32 cellular contexts compared by ENCODE assay signal in genomic region chrX:94454159-94454558, GRCh38.
"Had no signal": no experiment of that assay in that cellular context is flagged by ENCODE, and none has a peak within 500 bp of the region (broad histone marks: within the 10 kb centered on the region; RNA-seq: fewer than 3 reads in every experiment).

No MANE protein-coding gene starts in this region.

- H3K4me3 Mint-ChIP-seq: activated CD8-positive, alpha-beta memory T cell treated with anti-CD3 and anti-CD28 coated beads, Interleukin-2, amount 10 ng/mL, durations not matched to agents 7 days and 5 days; activated CD8-positive, alpha-beta T cell treated with anti-CD3 and anti-CD28 coated beads, Interleukin-2, amount 10 ng/mL, durations not matched to agents 7 days and 5 days; central memory CD8-positive, alpha-beta T cell; naive thymus-derived CD4-positive, alpha-beta T cell; stimulated activated naive B cell treated with anti-CD40 and anti-IgM and Interleukin-4, amounts not matched to agents 10 μg/mL and 1 μg/mL and 100 μg/mL, for 72 hours had no signal

- H3K4me1 Mint-ChIP-seq: activated CD8-positive, alpha-beta memory T cell treated with anti-CD3 and anti-CD28 coated beads, Interleukin-2, amount 10 ng/mL, durations not matched to agents 7 days and 5 days; central memory CD8-positive, alpha-beta T cell; naive thymus-derived CD4-positive, alpha-beta T cell; stimulated activated naive B cell treated with anti-CD40 and anti-IgM and Interleukin-4, amounts not matched to agents 10 μg/mL and 1 μg/mL and 100 μg/mL, for 72 hours had no signal

- ATAC-seq: activated CD8-positive, alpha-beta memory T cell treated with anti-CD3 and anti-CD28 coated beads, Interleukin-2, amount 10 ng/mL, durations not matched to agents 7 days and 5 days; activated CD8-positive, alpha-beta T cell treated with anti-CD3 and anti-CD28 coated beads, Interleukin-2, amount 10 ng/mL, durations not matched to agents 7 days and 5 days; activated naive CD4-positive, alpha-beta T cell treated with anti-CD3 and anti-CD28 coated beads, Interleukin-2, amount 50 U/mL, for 72 hours; heart right ventricle; left colon; naive thymus-derived CD4-positive, alpha-beta T cell; pancreas; sciatic nerve; stimulated activated naive B cell treated with anti-CD40 and anti-IgM and Interleukin-4, amounts not matched to agents 10 μg/mL and 1 μg/mL and 100 μg/mL, for 72 hours had no signal

- H3K36me3 ChIP-seq: esophagus squamous epithelium, heart right ventricle, pancreas, prostate gland, stomach, suprapubic skin, tibial artery had no signal

- H3K9me3 Mint-ChIP-seq: activated naive CD4-positive, alpha-beta T cell treated with anti-CD3 and anti-CD28 coated beads, Interleukin-2, amount 50 U/mL, for 72 hours; activated T-helper 2 cell treated with anti-CD3 and anti-CD28 coated beads, Interferon-gamma antibody, Interleukin-2, Interleukin-4, amounts not matched to agents 10 μg/mL and 5 μg/mL and 100 μg/mL, durations not matched to agents 14 hours and 24 hours and 36 hours; central memory CD8-positive, alpha-beta T cell had no signal

- FAIRE-seq: bronchial epithelial cell, endometrium, kidney, urothelium cell line had no signal

- H3K9me3 ChIP-seq: esophagus squamous epithelium, pancreas, prostate gland, stomach, suprapubic skin, tibial artery had no signal

- H3K4me3 ChIP-seq: esophagus squamous epithelium, heart right ventricle, pancreas, prostate gland, skin epidermis, stomach, suprapubic skin, tibial artery had no signal

- DNase-seq: activated CD8-positive, alpha-beta memory T cell treated with anti-CD3 and anti-CD28 coated beads, Interleukin-2, amount 10 ng/mL, durations not matched to agents 7 days and 5 days; activated CD8-positive, alpha-beta T cell treated with anti-CD3 and anti-CD28 coated beads, Interleukin-2, amount 10 ng/mL, durations not matched to agents 7 days and 5 days; activated naive CD4-positive, alpha-beta T cell; activated T-cell treated with anti-CD3 and anti-CD28 coated beads, Interleukin-2, amount 50 U/mL, for 48 hours; dermis blood vessel endothelial cell; effector CD4-positive, alpha-beta T cell; esophagus squamous epithelium; foreskin melanocyte; heart right ventricle; kidney; left colon; mammary epithelial cell; midbrain; naive thymus-derived CD4-positive, alpha-beta T cell; nucleus accumbens; pancreas; retina; stimulated activated naive B cell treated with anti-CD40 and anti-IgM and Interleukin-4, amounts not matched to agents 10 μg/mL and 1 μg/mL and 100 μg/mL, for 72 hours; stomach; T-helper 2 cell; tibial artery had no signal

- H3K27ac ChIP-seq: epithelial cell of prostate, esophagus squamous epithelium, heart right ventricle, pancreas, prostate gland, skin epidermis, stomach, suprapubic skin, tibial artery had no signal

- H3K27me3 Mint-ChIP-seq: activated CD8-positive, alpha-beta memory T cell treated with anti-CD3 and anti-CD28 coated beads, Interleukin-2, amount 10 ng/mL, durations not matched to agents 7 days and 5 days; central memory CD8-positive, alpha-beta T cell; naive thymus-derived CD4-positive, alpha-beta T cell; stimulated activated naive B cell treated with anti-CD40 and anti-IgM and Interleukin-4, amounts not matched to agents 10 μg/mL and 1 μg/mL and 100 μg/mL, for 72 hours had no signal

- H3K27me3 ChIP-seq: esophagus squamous epithelium, stomach, suprapubic skin, tibial artery had no signal

- H3K27ac Mint-ChIP-seq: activated CD8-positive, alpha-beta memory T cell treated with anti-CD3 and anti-CD28 coated beads, Interleukin-2, amount 10 ng/mL, durations not matched to agents 7 days and 5 days; activated CD8-positive, alpha-beta T cell treated with anti-CD3 and anti-CD28 coated beads, Interleukin-2, amount 10 ng/mL, durations not matched to agents 7 days and 5 days; activated naive CD4-positive, alpha-beta T cell treated with anti-CD3 and anti-CD28 coated beads, Interleukin-2, amount 50 U/mL, for 72 hours; activated T-helper 2 cell treated with anti-CD3 and anti-CD28 coated beads, Interferon-gamma antibody, Interleukin-2, Interleukin-4, amounts not matched to agents 10 μg/mL and 5 μg/mL and 100 μg/mL, durations not matched to agents 14 hours and 24 hours and 36 hours; naive thymus-derived CD4-positive, alpha-beta T cell; stimulated activated naive B cell treated with anti-CD40 and anti-IgM and Interleukin-4, amounts not matched to agents 10 μg/mL and 1 μg/mL and 100 μg/mL, for 72 hours had no signal

- H3K4me1 ChIP-seq: esophagus squamous epithelium, heart right ventricle, pancreas, prostate gland, stomach, suprapubic skin, tibial artery had no signal

- H3K36me3 Mint-ChIP-seq: activated CD8-positive, alpha-beta memory T cell treated with anti-CD3 and anti-CD28 coated beads, Interleukin-2, amount 10 ng/mL, durations not matched to agents 7 days and 5 days; activated naive CD4-positive, alpha-beta T cell treated with anti-CD3 and anti-CD28 coated beads, Interleukin-2, amount 50 U/mL, for 72 hours; naive thymus-derived CD4-positive, alpha-beta T cell; stimulated activated naive B cell treated with anti-CD40 and anti-IgM and Interleukin-4, amounts not matched to agents 10 μg/mL and 1 μg/mL and 100 μg/mL, for 72 hours had no signal
